In the genomic region with DNA sequence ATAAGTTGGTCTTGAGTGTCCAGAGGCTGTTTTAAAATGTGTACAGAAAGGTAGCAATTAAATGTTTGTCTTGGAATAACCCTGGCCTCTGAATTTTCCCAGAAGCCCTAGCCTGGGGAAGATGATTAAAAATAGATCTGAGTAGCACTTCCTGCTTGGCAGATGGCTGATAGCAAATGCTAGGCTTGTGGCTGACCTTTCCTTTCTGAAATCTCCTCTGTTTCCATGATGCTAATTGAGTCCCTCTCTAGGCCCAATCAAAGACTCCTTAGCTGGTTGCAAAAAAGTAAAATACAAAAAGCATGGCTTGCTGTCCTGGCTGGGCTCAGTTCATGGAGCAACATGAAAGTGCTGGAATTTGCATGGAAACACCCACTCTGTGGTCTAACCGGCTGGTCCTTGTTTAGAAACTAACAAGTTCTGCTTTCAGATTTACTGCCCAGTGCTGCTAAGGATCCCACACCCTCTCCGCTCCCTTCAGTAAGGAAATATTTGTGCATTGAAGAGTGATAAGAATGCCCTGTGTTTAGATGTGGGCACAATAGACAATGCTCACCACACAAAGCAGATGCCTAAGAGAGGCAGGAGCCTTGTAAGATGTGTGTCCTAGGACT, we compare ENCODE assay signal across 8 cellular contexts. TPM values are rescaled to one million over a fixed set of nuclear protein-coding genes. Genes with fewer than 3 reads are reported as not detected.
DNase-seq lines count a peak whose midpoint lies in the region; ATAC-seq and TF ChIP-seq lines count a peak whose summit lies in the region.

No MANE protein-coding gene starts in this region.

- no peak overlapping the region for H3K4me3 ChIP-seq in Karpas-422 (ENCODE audit: low read length)
- peak overlapping the region; percentile 23 to 50 for H3K4me3 ChIP-seq in ascending aorta
- H3K4me3 ChIP-seq in subcutaneous abdominal adipose tissue (ENCODE audit: low read depth in 1 of 5, low read length in 5 of 5), result peak overlapping the region in 4 of 5 donors; percentile 28 to 49 (median 34)

- no peaks in the 10 kb centered on the region for H3K9me2 ChIP-seq in Karpas-422 (replicated peaks; ENCODE audit: insufficient read depth, low read length)

- H3K27me3 Mint-ChIP-seq in activated naive CD4-positive, alpha-beta T cell treated with anti-CD3 and anti-CD28 coated beads, Interleukin-2, amount 10 ng/mL, durations not matched to agents 7 days and 5 days, result no peaks in the 10 kb centered on the region
- no peaks in the 10 kb centered on the region for H3K27me3 Mint-ChIP-seq in activated naive CD4-positive, alpha-beta T cell treated with anti-CD3 and anti-CD28 coated beads for 36 hours (ENCODE audit: low read depth)

- no peaks in the 10 kb centered on the region for H3K79me2 ChIP-seq in Karpas-422 (ENCODE audit: low read length)

- no peak for DNase-seq in activated naive CD4-positive, alpha-beta T cell treated with anti-CD3 and anti-CD28 coated beads, Interleukin-2, amount 10 ng/mL, durations not matched to agents 7 days and 5 days
- no peak for DNase-seq in activated naive CD4-positive, alpha-beta T cell treated with anti-CD3 and anti-CD28 coated beads for 36 hours
- no peak for DNase-seq in Karpas-422
- DNase-seq in ascending aorta (ENCODE audit: low spot score in 2 of 2), result peak in 1 of 2 donors; percentile 89
- no peak for DNase-seq in left lobe of liver (ENCODE audit: low spot score)
- no peak for DNase-seq in GOT3 (lab: John Stamatoyannopoulos, UW)
- DNase-seq in posterior vena cava (ENCODE audit: low spot score), result no peak

- H4K20me1 ChIP-seq in Karpas-422 (ENCODE audit: insufficient read depth, low read depth, low read length), result no peaks in the 10 kb centered on the region; the same call in none of the 2 replicates

- H2AFZ ChIP-seq in Karpas-422 (ENCODE audit: low read length), result no peak overlapping the region

- no peaks in the 10 kb centered on the region for H3K36me3 ChIP-seq in Karpas-422 (ENCODE audit: insufficient read depth, low read length)
- H3K36me3 ChIP-seq in ascending aorta, result no peaks in the 10 kb centered on the region
- no peaks in the 10 kb centered on the region for H3K36me3 ChIP-seq in subcutaneous abdominal adipose tissue (ENCODE audit: control insufficient read depth in 5 of 5, insufficient read depth in 5 of 5, low read length in 5 of 5)

- H3K27me3 ChIP-seq in Karpas-422 (ENCODE audit: low read length), result no peaks in the 10 kb centered on the region
- H3K27me3 ChIP-seq in ascending aorta, result no peaks in the 10 kb centered on the region
- H3K27me3 ChIP-seq in subcutaneous abdominal adipose tissue (ENCODE audit: control insufficient read depth in 5 of 5, insufficient read depth in 4 of 5, low read length in 5 of 5), result peaks cover 0 to 3% (median 0%) of the 10 kb centered on the region in 5 donors

- H3K36me3 Mint-ChIP-seq in activated naive CD4-positive, alpha-beta T cell treated with anti-CD3 and anti-CD28 coated beads, Interleukin-2, amount 10 ng/mL, durations not matched to agents 7 days and 5 days, result peaks cover 28% of the 10 kb centered on the region
- no peaks in the 10 kb centered on the region for H3K36me3 Mint-ChIP-seq in activated naive CD4-positive, alpha-beta T cell treated with anti-CD3 and anti-CD28 coated beads for 36 hours (ENCODE audit: low read depth)

- ATAC-seq in left lobe of liver, result peak; percentile 45

- H3K9ac ChIP-seq in Karpas-422 (ENCODE audit: low read length), result no peak overlapping the region
- peak overlapping the region in 4 of 5 donors; percentile 32 to 64 (median 56) for H3K9ac ChIP-seq in subcutaneous abdominal adipose tissue (ENCODE audit: low read length in 5 of 5)

- H3K4me1 Mint-ChIP-seq in activated naive CD4-positive, alpha-beta T cell treated with anti-CD3 and anti-CD28 coated beads, Interleukin-2, amount 10 ng/mL, durations not matched to agents 7 days and 5 days, result peaks cover 67% of the 10 kb centered on the region
- H3K4me1 Mint-ChIP-seq in activated naive CD4-positive, alpha-beta T cell treated with anti-CD3 and anti-CD28 coated beads for 36 hours (ENCODE audit: low read depth), result peaks cover 77% of the 10 kb centered on the region

- H3K4me1 ChIP-seq in Karpas-422 (ENCODE audit: low read length), result peaks cover 26% of the 10 kb centered on the region
- peaks cover 54 to 94% of the 10 kb centered on the region in 2 donors for H3K4me1 ChIP-seq in ascending aorta
- H3K4me1 ChIP-seq in subcutaneous abdominal adipose tissue (ENCODE audit: control insufficient read depth in 5 of 5, insufficient read depth in 5 of 5, low read length in 5 of 5), result peaks cover 30 to 89% (median 82%) of the 10 kb centered on the region in 5 donors

- H3K9me3 ChIP-seq in Karpas-422 (ENCODE audit: low read length), result no peaks in the 10 kb centered on the region
- no peaks in the 10 kb centered on the region for H3K9me3 ChIP-seq in ascending aorta
- H3K9me3 ChIP-seq in subcutaneous abdominal adipose tissue (ENCODE audit: control insufficient read depth in 5 of 5, low read length in 5 of 5), result no peaks in the 10 kb centered on the region

- no peak overlapping the region for H3K27ac ChIP-seq in Karpas-422 (ENCODE audit: low read length)
- peak overlapping the region; percentile 94 to 95 for H3K27ac ChIP-seq in ascending aorta
- H3K27ac ChIP-seq in subcutaneous abdominal adipose tissue (ENCODE audit: low read depth, low read length), result peak overlapping the region; percentile 93

- intact Hi-C loops in activated naive CD4-positive, alpha-beta T cell treated with anti-CD3 and anti-CD28 coated beads for 36 hours (cut with micrococcal nuclease), result no loop called here
- intact Hi-C loops in ascending aorta (cut with DNase I) (loop anchor here (10.0 kb wide), 1 partner anchor 463 kb away; no protein-coding TSS in a partner anchor), posterior vena cava (cut with DNase I) (loop anchor here (5.0 kb wide), 1 partner anchor 40 kb away; a partner anchor contains a TSS)

- H3K27ac Mint-ChIP-seq in activated naive CD4-positive, alpha-beta T cell treated with anti-CD3 and anti-CD28 coated beads, Interleukin-2, amount 10 ng/mL, durations not matched to agents 7 days and 5 days, result peak overlapping the region; percentile 17
- no peak overlapping the region for H3K27ac Mint-ChIP-seq in activated naive CD4-positive, alpha-beta T cell treated with anti-CD3 and anti-CD28 coated beads for 36 hours

- CTCF ChIA-PET in activated naive CD4-positive, alpha-beta T cell treated with anti-CD3 and anti-CD28 coated beads, Interleukin-2, amount 10 ng/mL, durations not matched to agents 7 days and 5 days (lab: Charles Lee), result interaction anchor here (0.9 kb wide), 1 partner anchor 62 kb away, joined by 3 read pairs; no protein-coding TSS in a partner anchor
- CTCF ChIA-PET in activated naive CD4-positive, alpha-beta T cell treated with anti-CD3 and anti-CD28 coated beads for 36 hours (lab: Charles Lee), result no interaction called here

- H3K9me3 Mint-ChIP-seq in activated naive CD4-positive, alpha-beta T cell treated with anti-CD3 and anti-CD28 coated beads, Interleukin-2, amount 10 ng/mL, durations not matched to agents 7 days and 5 days, result no peaks in the 10 kb centered on the region
- H3K9me3 Mint-ChIP-seq in activated naive CD4-positive, alpha-beta T cell treated with anti-CD3 and anti-CD28 coated beads for 36 hours, result no peaks in the 10 kb centered on the region

- no peak for TF ChIP-seq CTCF in ascending aorta (IDR thresholded peaks at IDR 0.05)

- no peak overlapping the region for H3K4me3 Mint-ChIP-seq in activated naive CD4-positive, alpha-beta T cell treated with anti-CD3 and anti-CD28 coated beads, Interleukin-2, amount 10 ng/mL, durations not matched to agents 7 days and 5 days
- H3K4me3 Mint-ChIP-seq in activated naive CD4-positive, alpha-beta T cell treated with anti-CD3 and anti-CD28 coated beads for 36 hours, result no peak overlapping the region

- peak overlapping the region; percentile 34 for H3K4me2 ChIP-seq in Karpas-422 (ENCODE audit: low read depth, low read length, poor library complexity, severe bottlenecking)

RNA-seq across cellular contexts. Expression of a gene that starts 40.8 kb away (rescaled TPM):
- total RNA-seq in activated naive CD4-positive, alpha-beta T cell treated with anti-CD3 and anti-CD28 coated beads for 36 hours, result 1 to 10 TPM; 4.3 to 4.4 TPM
- 3.5 and 6.1 TPM in 2 replicates for total RNA-seq in Karpas-422 (2014; rRNA removed; shearing (Covaris generic); ENCODE audit: low replicate concordance)
- 10.5 TPM for total RNA-seq in ascending aorta
- 18.9 TPM for total RNA-seq in left lobe of liver
- 10 to 100 TPM; 25.8 to 40.3 TPM for total RNA-seq in posterior vena cava
